22 cellular contexts compared by ENCODE assay signal in the genomic region with DNA sequence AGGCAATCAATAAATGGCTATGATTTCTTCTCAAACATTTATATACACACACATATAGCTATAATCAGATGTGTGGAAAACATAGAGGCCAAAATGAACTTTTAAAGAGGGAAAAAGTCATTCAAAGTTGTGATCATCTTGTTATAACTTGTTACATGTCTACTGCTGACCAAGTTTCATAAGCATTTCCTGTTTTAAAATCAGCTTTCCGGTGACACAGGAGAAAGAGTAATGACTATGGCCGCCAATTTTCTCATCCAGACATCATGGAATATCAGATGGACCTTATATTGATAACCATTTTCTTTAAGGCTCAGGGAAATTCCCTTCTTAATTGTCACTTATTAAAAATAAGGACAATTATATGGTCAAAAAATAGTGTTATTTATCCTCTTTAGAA.
DNase-seq lines count a peak whose midpoint lies in the region; ATAC-seq, FAIRE-seq and TF ChIP-seq lines count a peak whose summit lies in the region.
"Had no signal": no experiment of that assay in that cellular context is flagged by ENCODE, and none has a peak within 500 bp of the region (broad histone marks: within the 10 kb centered on the region; RNA-seq: fewer than 3 reads in every experiment).

No MANE protein-coding gene starts in this region.

- ATAC-seq in stimulated activated naive B cell treated with anti-CD40 and anti-IgM and Interleukin-4, amounts not matched to agents 10 μg/mL and 1 μg/mL and 100 μg/mL, for 72 hours (replicated peaks): no peak
- no peak for ATAC-seq in GM21447 (IDR thresholded peaks at IDR 0.05; ENCODE audit: unreplicated experiment)
- ATAC-seq: CD8-positive, alpha-beta T cell had no signal

- no peaks in the 10 kb centered on the region for H3K27me3 Mint-ChIP-seq in astrocyte (ENCODE audit: low read depth, unreplicated experiment)
- no peaks in the 10 kb centered on the region for H3K27me3 Mint-ChIP-seq in stimulated activated naive B cell treated with anti-CD40 and anti-IgM and Interleukin-4, amounts not matched to agents 10 μg/mL and 1 μg/mL and 100 μg/mL, for 72 hours
- H3K27me3 Mint-ChIP-seq: CD4-positive, CD25-positive, alpha-beta regulatory T cell had no signal

- no peaks in the 10 kb centered on the region for H3K79me2 ChIP-seq in astrocyte (ENCODE audit: insufficient read depth, low read length)
- H3K79me2 ChIP-seq in osteoblast (ENCODE audit: insufficient read depth, low read length): no peaks in the 10 kb centered on the region

- no peaks in the 10 kb centered on the region for H3K36me3 ChIP-seq in astrocyte (ENCODE audit: insufficient read depth, low read length)
- no peaks in the 10 kb centered on the region for H3K36me3 ChIP-seq in osteoblast (ENCODE audit: insufficient read depth, low read length)

- H3K4me1 ChIP-seq in astrocyte (ENCODE audit: insufficient read depth, low read length) (no peaks in the 10 kb centered on the region), osteoblast (ENCODE audit: insufficient read depth, low read length) (no peaks in the 10 kb centered on the region)

- no peak overlapping the region for H3K27ac ChIP-seq in astrocyte (ENCODE audit: low read depth, low read length)
- H3K27ac ChIP-seq in osteoblast (ENCODE audit: low read depth, low read length): no peak overlapping the region

- H3K9me3 Mint-ChIP-seq in astrocyte (ENCODE audit: unreplicated experiment): peaks cover 6% of the 10 kb centered on the region
- peaks cover 5 to 7% of the 10 kb centered on the region in 2 donors for H3K9me3 Mint-ChIP-seq in stimulated activated naive B cell treated with anti-CD40 and anti-IgM and Interleukin-4, amounts not matched to agents 10 μg/mL and 1 μg/mL and 100 μg/mL, for 72 hours

- H3K9me3 ChIP-seq in astrocyte (ENCODE audit: insufficient read depth, low read depth, low read length): no peaks in the 10 kb centered on the region
- H3K9me3 ChIP-seq in osteoblast (ENCODE audit: low read depth, low read length): no peaks in the 10 kb centered on the region
- H3K9me3 ChIP-seq: Caco-2 had no signal

- no peak overlapping the region for H3K4me3 Mint-ChIP-seq in astrocyte (ENCODE audit: unreplicated experiment)
- no peak overlapping the region for H3K4me3 Mint-ChIP-seq in stimulated activated naive B cell treated with anti-CD40 and anti-IgM and Interleukin-4, amounts not matched to agents 10 μg/mL and 1 μg/mL and 100 μg/mL, for 72 hours
- H3K4me3 Mint-ChIP-seq: CD4-positive, CD25-positive, alpha-beta regulatory T cell; CD8-positive, alpha-beta T cell had no signal

- H2AFZ ChIP-seq in astrocyte (ENCODE audit: low read depth, low read length) (peak overlapping the region; percentile 26), osteoblast (ENCODE audit: low read length) (peak overlapping the region; percentile 21)

- no peak overlapping the region for H3K4me2 ChIP-seq in astrocyte (ENCODE audit: low read length)
- no peak overlapping the region for H3K4me2 ChIP-seq in osteoblast (ENCODE audit: insufficient read depth, low read length)

- H3K4me1 Mint-ChIP-seq in astrocyte (ENCODE audit: low read depth, unreplicated experiment): no peaks in the 10 kb centered on the region
- H3K4me1 Mint-ChIP-seq in stimulated activated naive B cell treated with anti-CD40 and anti-IgM and Interleukin-4, amounts not matched to agents 10 μg/mL and 1 μg/mL and 100 μg/mL, for 72 hours: no peaks in the 10 kb centered on the region
- H3K4me1 Mint-ChIP-seq: CD4-positive, CD25-positive, alpha-beta regulatory T cell had no signal

- H3K36me3 Mint-ChIP-seq in astrocyte (ENCODE audit: low read depth, unreplicated experiment): no peaks in the 10 kb centered on the region
- H3K36me3 Mint-ChIP-seq in stimulated activated naive B cell treated with anti-CD40 and anti-IgM and Interleukin-4, amounts not matched to agents 10 μg/mL and 1 μg/mL and 100 μg/mL, for 72 hours: no peaks in the 10 kb centered on the region
- H3K36me3 Mint-ChIP-seq: CD4-positive, CD25-positive, alpha-beta regulatory T cell; CD8-positive, alpha-beta T cell had no signal

- no peak for FAIRE-seq in astrocyte (lab: Jason Lieb, UNC)
- FAIRE-seq: A204.1, G401.6, GM12892, GM19239, H1 had no signal

- H3K9ac ChIP-seq in astrocyte (ENCODE audit: low read length): no peak overlapping the region

- H3K4me3 ChIP-seq in astrocyte (ENCODE audit: insufficient read depth, low read depth, low read length) (no peak overlapping the region), epithelial cell of esophagus (ENCODE audit: low read length) (no peak overlapping the region), osteoblast (ENCODE audit: insufficient read depth, low read length) (no peak overlapping the region)

- H3K27me3 ChIP-seq in astrocyte (ENCODE audit: insufficient read depth, low read length) (no peaks in the 10 kb centered on the region), osteoblast (ENCODE audit: insufficient read depth, low read length) (no peaks in the 10 kb centered on the region)

- peak; percentile 29 to 53 for DNase-seq in AML-193 (lab: John Stamatoyannopoulos, UW)
- no peak for DNase-seq in astrocyte (ENCODE audit: low read depth)
- peak; percentile 18 for DNase-seq in epithelial cell of esophagus (ENCODE audit: low read depth)
- no peak for DNase-seq in osteoblast (ENCODE audit: insufficient read length, low spot score, missing footprints)
- no peak for DNase-seq in epidermal melanocyte (ENCODE audit: insufficient read length, low spot score)
- DNase-seq in stimulated activated naive B cell treated with anti-CD40 and anti-IgM and Interleukin-4, amounts not matched to agents 10 μg/mL and 1 μg/mL and 100 μg/mL, for 72 hours: no peak
- no peak for DNase-seq in T-helper 9 cell
- DNase-seq: ACHN; C1 segment of cervical spinal cord; Caco-2; CD4-positive, CD25-positive, alpha-beta regulatory T cell; CD8-positive, alpha-beta T cell; DMS153; DND-41; H7; HCEC 1CT had no signal

- no peak for TF ChIP-seq CTCF in astrocyte (IDR thresholded peaks at IDR 0.05; ENCODE audit: insufficient read depth, low read depth, low read length)
- TF ChIP-seq CTCF in epithelial cell of esophagus (IDR thresholded peaks at IDR 0.05; ENCODE audit: insufficient read depth, low read depth, low read length, missing control alignments): no peak
- TF ChIP-seq CTCF in osteoblast (IDR thresholded peaks at IDR 0.05; ENCODE audit: extremely low read depth, low read depth, low read length): no peak

- H4K20me1 ChIP-seq in astrocyte (ENCODE audit: insufficient read depth, low read length) (no peaks in the 10 kb centered on the region), osteoblast (ENCODE audit: insufficient read depth, low read length) (no peaks in the 10 kb centered on the region)

- no peak overlapping the region for H3K27ac Mint-ChIP-seq in astrocyte (ENCODE audit: unreplicated experiment)
- no peak overlapping the region for H3K27ac Mint-ChIP-seq in stimulated activated naive B cell treated with anti-CD40 and anti-IgM and Interleukin-4, amounts not matched to agents 10 μg/mL and 1 μg/mL and 100 μg/mL, for 72 hours
- H3K27ac Mint-ChIP-seq: CD4-positive, CD25-positive, alpha-beta regulatory T cell; CD8-positive, alpha-beta T cell had no signal

Comparison
In these comparisons a context has a peak if more than half of its experiments do, and no peak if none do; other contexts are left out.
1. DNase-seq: peak in AML-193 (2 of 2) and epithelial cell of esophagus (single experiment); none in astrocyte (single experiment), osteoblast (single experiment), epidermal melanocyte (single experiment), stimulated activated naive B cell treated with anti-CD40 and anti-IgM and Interleukin-4, amounts not matched to agents 10 μg/mL and 1 μg/mL and 100 μg/mL, for 72 hours (single experiment) and T-helper 9 cell (single experiment).